29 cellular contexts compared by ENCODE assay signal in genomic region chr1:116176306-116176789, GRCh38.
"Had no signal": no experiment of that assay in that cellular context is flagged by ENCODE, and none has a peak within 500 bp of the region (broad histone marks: within the 10 kb centered on the region; RNA-seq: fewer than 3 reads in every experiment).

No MANE protein-coding gene starts in this region.

- H3K36me3 ChIP-seq: stomach, suprapubic skin, thoracic aorta, thyroid gland, tibial artery, tibial nerve, transverse colon, upper lobe of left lung, upper lobe of right lung, uterus, vagina had no signal

- H3K4me1 ChIP-seq: suprapubic skin, testis, thyroid gland, tibial artery, tibial nerve, upper lobe of left lung, upper lobe of right lung, uterus, vagina had no signal

- H3K36me3 Mint-ChIP-seq: stimulated activated effector memory CD8-positive, alpha-beta T cell treated with anti-CD3 and anti-CD28 coated beads, Interleukin-12 subunit alpha, Interleukin-12 subunit beta, amount 100 ng/mL, for 72 hours; stimulated activated memory B cell treated with anti-CD40 and anti-IgM and Interleukin-4, amounts not matched to agents 10 μg/mL and 1 μg/mL and 100 μg/mL, for 72 hours; stimulated activated naive B cell treated with anti-CD40 and anti-IgM and Interleukin-4, amounts not matched to agents 10 μg/mL and 1 μg/mL and 100 μg/mL, for 72 hours; type B pancreatic cell had no signal

- DNase-seq: stimulated activated CD4-positive, alpha-beta T cell treated with anti-CD3 and anti-CD28 coated beads, Interleukin-2, amount 100 ng/mL, for 48 hours; stimulated activated CD4-positive, alpha-beta T cell treated with anti-CD3 and anti-CD28 coated beads, Interleukin-4, amount 100 ng/mL, for 1 hour; stimulated activated CD4-positive, alpha-beta T cell treated with anti-CD3 and anti-CD28 coated beads, Interleukin-4, amount 100 ng/mL, for 24 hours; stimulated activated CD4-positive, alpha-beta T cell treated with anti-CD3 and anti-CD28 coated beads, Interleukin-4, amount 100 ng/mL, for 4 hours; stimulated activated CD8-positive, alpha-beta memory T cell treated with anti-CD3 and anti-CD28 coated beads, Interleukin-4, amount 100 ng/mL, for 48 hours; stimulated activated naive B cell treated with anti-CD40 and anti-IgM and Interleukin-4, amounts not matched to agents 10 μg/mL and 1 μg/mL and 100 μg/mL, for 72 hours; stimulated activated naive CD4-positive, alpha-beta T cell; stimulated activated naive CD4-positive, alpha-beta T cell treated with Interleukin-2 at 50 U/mL for 16 hours; stimulated activated naive CD8-positive, alpha-beta T cell treated with anti-CD3 and anti-CD28 coated beads, Interleukin-15, amount 100 ng/mL, for 72 hours; stimulated activated naive CD8-positive, alpha-beta T cell treated with anti-CD3 and anti-CD28 coated beads, Interleukin-15, Interleukin-2, amounts not matched to agents 100 U/mL and 50 U/mL, for 24 hours; stomach; substantia nigra; testis; thyroid gland; tibial artery; transverse colon; trophoblast cell; upper lobe of left lung; upper lobe of right lung; uterus had no signal

- H3K9me3 Mint-ChIP-seq: stimulated activated effector memory CD8-positive, alpha-beta T cell treated with anti-CD3 and anti-CD28 coated beads, Interleukin-12 subunit alpha, Interleukin-12 subunit beta, amount 100 ng/mL, for 72 hours; stimulated activated memory B cell treated with anti-CD40 and anti-IgM and Interleukin-4, amounts not matched to agents 10 μg/mL and 1 μg/mL and 100 μg/mL, for 72 hours; stimulated activated naive B cell treated with anti-CD40 and anti-IgM and Interleukin-4, amounts not matched to agents 10 μg/mL and 1 μg/mL and 100 μg/mL, for 72 hours; stimulated activated naive CD8-positive, alpha-beta T cell treated with anti-CD3 and anti-CD28 coated beads, Interleukin-15, amount 100 ng/mL, for 72 hours; stimulated activated naive CD8-positive, alpha-beta T cell treated with anti-CD3 and anti-CD28 coated beads, Interleukin-15, Interleukin-2, amounts not matched to agents 100 ng/mL and 50 ng/mL, for 24 hours; type B pancreatic cell had no signal

- ATAC-seq: stimulated activated effector memory CD8-positive, alpha-beta T cell treated with anti-CD3 and anti-CD28 coated beads, Interleukin-12 subunit alpha, Interleukin-12 subunit beta, amount 100 ng/mL, for 72 hours; stimulated activated naive CD8-positive, alpha-beta T cell treated with anti-CD3 and anti-CD28 coated beads, Interleukin-15, amount 100 ng/mL, for 72 hours; stimulated activated naive CD8-positive, alpha-beta T cell treated with anti-CD3 and anti-CD28 coated beads, Interleukin-15, Interleukin-2, amounts not matched to agents 100 U/mL and 50 U/mL, for 24 hours; upper lobe of right lung had no signal

- H3K4me1 Mint-ChIP-seq: stimulated activated effector memory CD8-positive, alpha-beta T cell treated with anti-CD3 and anti-CD28 coated beads, Interleukin-12 subunit alpha, Interleukin-12 subunit beta, amount 100 ng/mL, for 72 hours; stimulated activated memory B cell treated with anti-CD40 and anti-IgM and Interleukin-4, amounts not matched to agents 10 μg/mL and 1 μg/mL and 100 μg/mL, for 72 hours; stimulated activated naive B cell treated with anti-CD40 and anti-IgM and Interleukin-4, amounts not matched to agents 10 μg/mL and 1 μg/mL and 100 μg/mL, for 72 hours had no signal

- H3K4me3 Mint-ChIP-seq: stimulated activated effector memory CD8-positive, alpha-beta T cell treated with anti-CD3 and anti-CD28 coated beads, Interleukin-12 subunit alpha, Interleukin-12 subunit beta, amount 100 ng/mL, for 72 hours; stimulated activated memory B cell treated with anti-CD40 and anti-IgM and Interleukin-4, amounts not matched to agents 10 μg/mL and 1 μg/mL and 100 μg/mL, for 72 hours; stimulated activated naive B cell treated with anti-CD40 and anti-IgM and Interleukin-4, amounts not matched to agents 10 μg/mL and 1 μg/mL and 100 μg/mL, for 72 hours; stimulated activated naive CD8-positive, alpha-beta T cell treated with anti-CD3 and anti-CD28 coated beads, Interleukin-15, amount 100 ng/mL, for 72 hours; stimulated activated naive CD8-positive, alpha-beta T cell treated with anti-CD3 and anti-CD28 coated beads, Interleukin-15, Interleukin-2, amounts not matched to agents 100 ng/mL and 50 ng/mL, for 24 hours; type B pancreatic cell had no signal

- H3K27ac ChIP-seq: stomach, suprapubic skin, testis, thoracic aorta, thyroid gland, tibial artery, tibial nerve, transverse colon, upper lobe of left lung, upper lobe of right lung, uterus, vagina had no signal

- H3K27ac Mint-ChIP-seq: stimulated activated effector memory CD8-positive, alpha-beta T cell treated with anti-CD3 and anti-CD28 coated beads, Interleukin-12 subunit alpha, Interleukin-12 subunit beta, amount 100 ng/mL, for 72 hours; stimulated activated memory B cell treated with anti-CD40 and anti-IgM and Interleukin-4, amounts not matched to agents 10 μg/mL and 1 μg/mL and 100 μg/mL, for 72 hours; stimulated activated naive B cell treated with anti-CD40 and anti-IgM and Interleukin-4, amounts not matched to agents 10 μg/mL and 1 μg/mL and 100 μg/mL, for 72 hours; stimulated activated naive CD8-positive, alpha-beta T cell treated with anti-CD3 and anti-CD28 coated beads, Interleukin-15, amount 100 ng/mL, for 72 hours; stimulated activated naive CD8-positive, alpha-beta T cell treated with anti-CD3 and anti-CD28 coated beads, Interleukin-15, Interleukin-2, amounts not matched to agents 100 ng/mL and 50 ng/mL, for 24 hours; type B pancreatic cell had no signal

- H3K27me3 ChIP-seq: stomach, suprapubic skin, testis, thyroid gland, tibial nerve, transverse colon, upper lobe of left lung, upper lobe of right lung, uterus, vagina had no signal

- FAIRE-seq: urothelium cell line had no signal

- H3K4me3 ChIP-seq: stomach, suprapubic skin, testis, thoracic aorta, thyroid gland, tibial artery, tibial nerve, transverse colon, upper lobe of left lung, upper lobe of right lung, uterus, vagina had no signal

- H3K27me3 Mint-ChIP-seq: stimulated activated naive CD8-positive, alpha-beta T cell treated with anti-CD3 and anti-CD28 coated beads, Interleukin-15, amount 100 ng/mL, for 72 hours; stimulated activated naive CD8-positive, alpha-beta T cell treated with anti-CD3 and anti-CD28 coated beads, Interleukin-15, Interleukin-2, amounts not matched to agents 100 ng/mL and 50 ng/mL, for 24 hours had no signal

- H3K9me3 ChIP-seq: stomach, suprapubic skin, testis, thoracic aorta, thyroid gland, tibial artery, tibial nerve, transverse colon, upper lobe of left lung, upper lobe of right lung, uterus, vagina had no signal
